Comparison of ENCODE assay signal across 2 cellular contexts in the genomic region with DNA sequence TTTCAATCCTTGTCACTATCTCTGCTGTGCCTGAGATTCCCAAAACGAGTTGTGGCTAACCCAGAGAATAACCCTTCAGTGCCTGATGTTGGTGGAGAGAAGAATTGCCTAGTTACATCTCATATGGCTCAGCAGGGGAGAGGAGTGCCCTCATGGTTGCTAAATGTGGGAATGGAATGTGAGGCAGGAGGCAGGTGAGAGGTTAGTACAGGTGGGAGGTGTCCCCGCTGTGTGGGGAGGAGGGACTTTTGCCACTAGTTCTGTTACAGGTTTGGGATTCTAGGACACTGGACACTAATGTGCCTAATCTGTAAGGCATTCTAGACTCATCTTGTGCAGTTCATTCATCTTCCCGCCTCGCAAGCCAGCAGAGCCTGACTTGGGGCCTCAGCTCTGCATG.
TF ChIP-seq lines count a peak whose summit lies in the region.

No MANE protein-coding gene starts in this region.

TF ChIP-seq in GM12891, 5 proteins besides CTCF, POLR2A, EP300 and RAD21:
- TF ChIP-seq POLR2AphosphoS5 (IDR thresholded peaks at IDR 0.05; ENCODE audit: low read depth, low read length) = no peak
- TF ChIP-seq SPI1 (IDR thresholded peaks at IDR 0.05; ENCODE audit: low read depth, low read length) = no peak
- no peak for TF ChIP-seq POU2F2 (IDR thresholded peaks at IDR 0.05; ENCODE audit: low read depth, low read length)
- TF ChIP-seq PAX5 (IDR thresholded peaks at IDR 0.05; ENCODE audit: insufficient read depth, low read length, severe bottlenecking) = no peak
- TF ChIP-seq TAF1 (IDR thresholded peaks at IDR 0.05; ENCODE audit: low read depth, low read length) = no peak

TF ChIP-seq in H1, 55 proteins besides CTCF, POLR2A, EP300 and RAD21:
- TF ChIP-seq CEBPB (IDR thresholded peaks at IDR 0.05; ENCODE audit: low read depth, low read length) = no peak
- no peak for TF ChIP-seq GTF2F1 (IDR thresholded peaks at IDR 0.05; ENCODE audit: borderline replicate concordance, low read depth, low read length)
- TF ChIP-seq, protein P1, sequence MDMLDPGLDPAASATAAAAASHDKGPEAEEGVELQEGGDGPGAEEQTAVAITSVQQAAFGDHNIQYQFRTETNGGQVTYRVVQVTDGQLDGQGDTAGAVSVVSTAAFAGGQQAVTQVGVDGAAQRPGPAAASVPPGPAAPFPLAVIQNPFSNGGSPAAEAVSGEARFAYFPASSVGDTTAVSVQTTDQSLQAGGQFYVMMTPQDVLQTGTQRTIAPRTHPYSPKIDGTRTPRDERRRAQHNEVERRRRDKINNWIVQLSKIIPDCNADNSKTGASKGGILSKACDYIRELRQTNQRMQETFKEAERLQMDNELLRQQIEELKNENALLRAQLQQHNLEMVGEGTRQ (IDR thresholded peaks at IDR 0.05; ENCODE audit: low read length) = no peak
- no peak for TF ChIP-seq EZH2 (IDR thresholded peaks at IDR 0.05; ENCODE audit: low read depth, low read length, severe bottlenecking)
- TF ChIP-seq, protein P2, sequence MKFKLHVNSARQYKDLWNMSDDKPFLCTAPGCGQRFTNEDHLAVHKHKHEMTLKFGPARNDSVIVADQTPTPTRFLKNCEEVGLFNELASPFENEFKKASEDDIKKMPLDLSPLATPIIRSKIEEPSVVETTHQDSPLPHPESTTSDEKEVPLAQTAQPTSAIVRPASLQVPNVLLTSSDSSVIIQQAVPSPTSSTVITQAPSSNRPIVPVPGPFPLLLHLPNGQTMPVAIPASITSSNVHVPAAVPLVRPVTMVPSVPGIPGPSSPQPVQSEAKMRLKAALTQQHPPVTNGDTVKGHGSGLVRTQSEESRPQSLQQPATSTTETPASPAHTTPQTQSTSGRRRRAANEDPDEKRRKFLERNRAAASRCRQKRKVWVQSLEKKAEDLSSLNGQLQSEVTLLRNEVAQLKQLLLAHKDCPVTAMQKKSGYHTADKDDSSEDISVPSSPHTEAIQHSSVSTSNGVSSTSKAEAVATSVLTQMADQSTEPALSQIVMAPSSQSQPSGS (IDR thresholded peaks at IDR 0.05; ENCODE audit: low read length) = no peak
- no peak for TF ChIP-seq MAFK (IDR thresholded peaks at IDR 0.05; ENCODE audit: low read depth, low read length)
- TF ChIP-seq NANOG (IDR thresholded peaks at IDR 0.05; ENCODE audit: insufficient read depth, low read depth, low read length, poor library complexity, severe bottlenecking) = no peak
- TF ChIP-seq, protein P3, sequence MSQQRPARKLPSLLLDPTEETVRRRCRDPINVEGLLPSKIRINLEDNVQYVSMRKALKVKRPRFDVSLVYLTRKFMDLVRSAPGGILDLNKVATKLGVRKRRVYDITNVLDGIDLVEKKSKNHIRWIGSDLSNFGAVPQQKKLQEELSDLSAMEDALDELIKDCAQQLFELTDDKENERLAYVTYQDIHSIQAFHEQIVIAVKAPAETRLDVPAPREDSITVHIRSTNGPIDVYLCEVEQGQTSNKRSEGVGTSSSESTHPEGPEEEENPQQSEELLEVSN (IDR thresholded peaks at IDR 0.05) = peak; percentile 50; the same call in 1 of the 2 replicates
- TF ChIP-seq BCL11A (IDR thresholded peaks at IDR 0.05; ENCODE audit: low read depth in 2 of 2, low read length in 2 of 2) = no peak
- no peak for TF ChIP-seq RBBP5 (IDR thresholded peaks at IDR 0.05; ENCODE audit: borderline replicate concordance, low read depth, low read length)
- TF ChIP-seq SIX5 (IDR thresholded peaks at IDR 0.05; ENCODE audit: low read depth, low read length) = no peak
- no peak for TF ChIP-seq TBP (IDR thresholded peaks at IDR 0.05; ENCODE audit: low read depth, low read length)
- TF ChIP-seq NRF1 (IDR thresholded peaks at IDR 0.05; ENCODE audit: low read depth, low read length) = no peak
- no peak for TF ChIP-seq CBX8 (IDR thresholded peaks at IDR 0.05; ENCODE audit: borderline replicate concordance, low read depth, low read length)
- TF ChIP-seq FOSL1 (IDR thresholded peaks at IDR 0.05; ENCODE audit: insufficient read depth, low read depth, low read length) = no peak
- TF ChIP-seq SUZ12 (IDR thresholded peaks at IDR 0.05; ENCODE audit: low read length) = no peak
- no peak for TF ChIP-seq CTBP2 (IDR thresholded peaks at IDR 0.05; ENCODE audit: borderline replicate concordance, insufficient read depth, insufficient read length, low read length)
- TF ChIP-seq SP1 (IDR thresholded peaks at IDR 0.05; ENCODE audit: low read depth, low read length) = no peak
- TF ChIP-seq BACH1 (IDR thresholded peaks at IDR 0.05; ENCODE audit: low read length) = no peak
- TF ChIP-seq, protein P4, sequence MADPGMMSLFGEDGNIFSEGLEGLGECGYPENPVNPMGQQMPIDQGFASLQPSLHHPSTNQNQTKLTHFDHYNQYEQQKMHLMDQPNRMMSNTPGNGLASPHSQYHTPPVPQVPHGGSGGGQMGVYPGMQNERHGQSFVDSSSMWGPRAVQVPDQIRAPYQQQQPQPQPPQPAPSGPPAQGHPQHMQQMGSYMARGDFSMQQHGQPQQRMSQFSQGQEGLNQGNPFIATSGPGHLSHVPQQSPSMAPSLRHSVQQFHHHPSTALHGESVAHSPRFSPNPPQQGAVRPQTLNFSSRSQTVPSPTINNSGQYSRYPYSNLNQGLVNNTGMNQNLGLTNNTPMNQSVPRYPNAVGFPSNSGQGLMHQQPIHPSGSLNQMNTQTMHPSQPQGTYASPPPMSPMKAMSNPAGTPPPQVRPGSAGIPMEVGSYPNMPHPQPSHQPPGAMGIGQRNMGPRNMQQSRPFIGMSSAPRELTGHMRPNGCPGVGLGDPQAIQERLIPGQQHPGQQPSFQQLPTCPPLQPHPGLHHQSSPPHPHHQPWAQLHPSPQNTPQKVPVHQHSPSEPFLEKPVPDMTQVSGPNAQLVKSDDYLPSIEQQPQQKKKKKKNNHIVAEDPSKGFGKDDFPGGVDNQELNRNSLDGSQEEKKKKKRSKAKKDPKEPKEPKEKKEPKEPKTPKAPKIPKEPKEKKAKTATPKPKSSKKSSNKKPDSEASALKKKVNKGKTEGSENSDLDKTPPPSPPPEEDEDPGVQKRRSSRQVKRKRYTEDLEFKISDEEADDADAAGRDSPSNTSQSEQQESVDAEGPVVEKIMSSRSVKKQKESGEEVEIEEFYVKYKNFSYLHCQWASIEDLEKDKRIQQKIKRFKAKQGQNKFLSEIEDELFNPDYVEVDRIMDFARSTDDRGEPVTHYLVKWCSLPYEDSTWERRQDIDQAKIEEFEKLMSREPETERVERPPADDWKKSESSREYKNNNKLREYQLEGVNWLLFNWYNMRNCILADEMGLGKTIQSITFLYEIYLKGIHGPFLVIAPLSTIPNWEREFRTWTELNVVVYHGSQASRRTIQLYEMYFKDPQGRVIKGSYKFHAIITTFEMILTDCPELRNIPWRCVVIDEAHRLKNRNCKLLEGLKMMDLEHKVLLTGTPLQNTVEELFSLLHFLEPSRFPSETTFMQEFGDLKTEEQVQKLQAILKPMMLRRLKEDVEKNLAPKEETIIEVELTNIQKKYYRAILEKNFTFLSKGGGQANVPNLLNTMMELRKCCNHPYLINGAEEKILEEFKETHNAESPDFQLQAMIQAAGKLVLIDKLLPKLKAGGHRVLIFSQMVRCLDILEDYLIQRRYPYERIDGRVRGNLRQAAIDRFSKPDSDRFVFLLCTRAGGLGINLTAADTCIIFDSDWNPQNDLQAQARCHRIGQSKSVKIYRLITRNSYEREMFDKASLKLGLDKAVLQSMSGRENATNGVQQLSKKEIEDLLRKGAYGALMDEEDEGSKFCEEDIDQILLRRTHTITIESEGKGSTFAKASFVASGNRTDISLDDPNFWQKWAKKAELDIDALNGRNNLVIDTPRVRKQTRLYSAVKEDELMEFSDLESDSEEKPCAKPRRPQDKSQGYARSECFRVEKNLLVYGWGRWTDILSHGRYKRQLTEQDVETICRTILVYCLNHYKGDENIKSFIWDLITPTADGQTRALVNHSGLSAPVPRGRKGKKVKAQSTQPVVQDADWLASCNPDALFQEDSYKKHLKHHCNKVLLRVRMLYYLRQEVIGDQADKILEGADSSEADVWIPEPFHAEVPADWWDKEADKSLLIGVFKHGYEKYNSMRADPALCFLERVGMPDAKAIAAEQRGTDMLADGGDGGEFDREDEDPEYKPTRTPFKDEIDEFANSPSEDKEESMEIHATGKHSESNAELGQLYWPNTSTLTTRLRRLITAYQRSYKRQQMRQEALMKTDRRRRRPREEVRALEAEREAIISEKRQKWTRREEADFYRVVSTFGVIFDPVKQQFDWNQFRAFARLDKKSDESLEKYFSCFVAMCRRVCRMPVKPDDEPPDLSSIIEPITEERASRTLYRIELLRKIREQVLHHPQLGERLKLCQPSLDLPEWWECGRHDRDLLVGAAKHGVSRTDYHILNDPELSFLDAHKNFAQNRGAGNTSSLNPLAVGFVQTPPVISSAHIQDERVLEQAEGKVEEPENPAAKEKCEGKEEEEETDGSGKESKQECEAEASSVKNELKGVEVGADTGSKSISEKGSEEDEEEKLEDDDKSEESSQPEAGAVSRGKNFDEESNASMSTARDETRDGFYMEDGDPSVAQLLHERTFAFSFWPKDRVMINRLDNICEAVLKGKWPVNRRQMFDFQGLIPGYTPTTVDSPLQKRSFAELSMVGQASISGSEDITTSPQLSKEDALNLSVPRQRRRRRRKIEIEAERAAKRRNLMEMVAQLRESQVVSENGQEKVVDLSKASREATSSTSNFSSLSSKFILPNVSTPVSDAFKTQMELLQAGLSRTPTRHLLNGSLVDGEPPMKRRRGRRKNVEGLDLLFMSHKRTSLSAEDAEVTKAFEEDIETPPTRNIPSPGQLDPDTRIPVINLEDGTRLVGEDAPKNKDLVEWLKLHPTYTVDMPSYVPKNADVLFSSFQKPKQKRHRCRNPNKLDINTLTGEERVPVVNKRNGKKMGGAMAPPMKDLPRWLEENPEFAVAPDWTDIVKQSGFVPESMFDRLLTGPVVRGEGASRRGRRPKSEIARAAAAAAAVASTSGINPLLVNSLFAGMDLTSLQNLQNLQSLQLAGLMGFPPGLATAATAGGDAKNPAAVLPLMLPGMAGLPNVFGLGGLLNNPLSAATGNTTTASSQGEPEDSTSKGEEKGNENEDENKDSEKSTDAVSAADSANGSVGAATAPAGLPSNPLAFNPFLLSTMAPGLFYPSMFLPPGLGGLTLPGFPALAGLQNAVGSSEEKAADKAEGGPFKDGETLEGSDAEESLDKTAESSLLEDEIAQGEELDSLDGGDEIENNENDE (IDR thresholded peaks at IDR 0.05; ENCODE audit: insufficient replicate concordance, low read length) = no peak
- TF ChIP-seq CHD2 (IDR thresholded peaks at IDR 0.05; ENCODE audit: low read length) = no peak
- no peak for TF ChIP-seq KDM1A (IDR thresholded peaks at IDR 0.05; ENCODE audit: borderline replicate concordance, low read length)
- no peak for TF ChIP-seq KDM4A (IDR thresholded peaks at IDR 0.05; ENCODE audit: low read depth, low read length, severe bottlenecking)
- no peak for TF ChIP-seq HDAC6 (IDR thresholded peaks at IDR 0.05; ENCODE audit: low read depth, low read length)
- no peak for TF ChIP-seq CREB1 (IDR thresholded peaks at IDR 0.05)
- TF ChIP-seq TEAD4 (IDR thresholded peaks at IDR 0.05; ENCODE audit: low read depth, low read length) = peak; percentile 78
- TF ChIP-seq TCF12 (IDR thresholded peaks at IDR 0.05; ENCODE audit: low read depth, low read length) = 0 out of 2 replicates have a peak, but pooled peaks have one; percentile 69
- peak; percentile 27; the same call in 1 of the 2 replicates for TF ChIP-seq POLR2AphosphoS5 (IDR thresholded peaks at IDR 0.05; ENCODE audit: low read depth, low read length)
- TF ChIP-seq HDAC2 (IDR thresholded peaks at IDR 0.05; ENCODE audit: borderline replicate concordance in 1 of 2, low read depth in 2 of 2, low read length in 2 of 2) = no peak
- TF ChIP-seq, protein P5, sequence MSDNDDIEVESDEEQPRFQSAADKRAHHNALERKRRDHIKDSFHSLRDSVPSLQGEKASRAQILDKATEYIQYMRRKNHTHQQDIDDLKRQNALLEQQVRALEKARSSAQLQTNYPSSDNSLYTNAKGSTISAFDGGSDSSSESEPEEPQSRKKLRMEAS (IDR thresholded peaks at IDR 0.05) = peak; percentile 69
